In the genomic region with DNA sequence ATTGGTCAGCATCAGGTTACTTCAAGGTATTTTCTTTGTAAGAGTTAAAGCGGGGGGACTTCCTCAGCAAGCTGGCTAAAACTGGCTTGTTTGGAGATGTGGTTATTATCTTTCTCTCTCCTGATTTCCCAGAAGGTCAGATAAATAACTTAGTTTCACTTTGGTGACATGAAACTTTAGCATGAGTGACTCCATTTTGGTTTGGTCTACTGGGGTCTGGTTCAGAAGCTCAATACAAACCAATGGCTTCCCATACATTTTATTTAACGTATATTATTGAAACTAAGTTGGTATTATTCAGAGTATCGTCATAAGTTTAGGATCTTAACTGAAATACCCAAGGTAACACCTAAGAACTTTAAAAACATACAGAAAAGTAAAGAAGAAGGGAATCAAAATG, we compare ENCODE assay signal across 1 cellular context.
TF ChIP-seq lines count a peak whose summit lies in the region.

No MANE protein-coding gene starts in this region.

TF ChIP-seq in K562, 482 proteins besides CTCF, POLR2A, EP300 and RAD21 (continued from another document and continues in another):
- TF ChIP-seq CREB5 (CRISPR knock-in tag; IDR thresholded peaks at IDR 0.05) (peak; percentile 87), CHD1 (IDR thresholded peaks at IDR 0.05; ENCODE audit: low read length) (no peak), FOXJ2 (tag; IDR thresholded peaks at IDR 0.05) (no peak), ZNF224 (CRISPR knock-in tag; IDR thresholded peaks at IDR 0.05) (no peak), PCBP1 (IDR thresholded peaks at IDR 0.05; ENCODE audit: low read depth, low read length, poor library complexity, severe bottlenecking) (no peak), PYGO2 (tag; IDR thresholded peaks at IDR 0.05) (peak; percentile 96), EP400 (IDR thresholded peaks at IDR 0.05) (no peak), ZNF384 (IDR thresholded peaks at IDR 0.05; ENCODE audit: low read depth, low read length) (no peak), SRF (CRISPR knock-in tag; IDR thresholded peaks at IDR 0.05) (peak in 1 of 2 experiments; percentile 57; a peak in 1 of 4 replicates), EHMT2 (IDR thresholded peaks at IDR 0.05) (no peak), CHCHD3 (CRISPR knock-in tag; IDR thresholded peaks at IDR 0.05) (no peak), MYNN (IDR thresholded peaks at IDR 0.05) (no peak), MYNN (CRISPR knock-in tag; IDR thresholded peaks at IDR 0.05) (no peak), HDAC3 (IDR thresholded peaks at IDR 0.05; ENCODE audit: borderline replicate concordance, partially characterized antibody) (no peak), ATF1 (CRISPR knock-in tag; IDR thresholded peaks at IDR 0.05) (no peak), ATF1 (tag; IDR thresholded peaks at IDR 0.05) (peak; percentile 60), ID3 (CRISPR knock-in tag; IDR thresholded peaks at IDR 0.05) (peak; percentile 82), ID3 (tag; IDR thresholded peaks at IDR 0.05) (peak; percentile 99), HINFP (tag; conservative IDR thresholded peaks at IDR 0.05; ENCODE audit: low read depth) (peak; percentile 88), TARDBP (IDR thresholded peaks at IDR 0.05) (no peak), SLC30A9 (CRISPR knock-in tag; IDR thresholded peaks at IDR 0.05) (0 out of 2 replicates have a peak, but pooled peaks have one; percentile 64), ZNF165 (CRISPR knock-in tag; IDR thresholded peaks at IDR 0.05; ENCODE audit: borderline replicate concordance) (0 out of 2 replicates have a peak, but pooled peaks have one; percentile 25), RCOR1 (IDR thresholded peaks at IDR 0.05; ENCODE audit: borderline replicate concordance in 1 of 2, low read depth in 2 of 2, low read length in 2 of 2) (no peak), POLR3G (IDR thresholded peaks at IDR 0.05; ENCODE audit: extremely low read depth, insufficient read length, insufficient replicate concordance) (no peak), SMAD1 (IDR thresholded peaks at IDR 0.05; ENCODE audit: low read depth, low read length, partially characterized antibody) (no peak), ETV6 (IDR thresholded peaks at IDR 0.05; ENCODE audit: borderline replicate concordance in 1 of 2, low read depth in 2 of 2, low read length in 1 of 2) (no peak), ETV6 (CRISPR knock-in tag; IDR thresholded peaks at IDR 0.05; ENCODE audit: borderline replicate concordance) (no peak), KAT8 (IDR thresholded peaks at IDR 0.05; ENCODE audit: low read depth) (no peak), ZNF780A (CRISPR knock-in tag; IDR thresholded peaks at IDR 0.05) (0 out of 2 replicates have a peak, but pooled peaks have one; percentile 30)
- TF ChIP-seq, protein P1, sequence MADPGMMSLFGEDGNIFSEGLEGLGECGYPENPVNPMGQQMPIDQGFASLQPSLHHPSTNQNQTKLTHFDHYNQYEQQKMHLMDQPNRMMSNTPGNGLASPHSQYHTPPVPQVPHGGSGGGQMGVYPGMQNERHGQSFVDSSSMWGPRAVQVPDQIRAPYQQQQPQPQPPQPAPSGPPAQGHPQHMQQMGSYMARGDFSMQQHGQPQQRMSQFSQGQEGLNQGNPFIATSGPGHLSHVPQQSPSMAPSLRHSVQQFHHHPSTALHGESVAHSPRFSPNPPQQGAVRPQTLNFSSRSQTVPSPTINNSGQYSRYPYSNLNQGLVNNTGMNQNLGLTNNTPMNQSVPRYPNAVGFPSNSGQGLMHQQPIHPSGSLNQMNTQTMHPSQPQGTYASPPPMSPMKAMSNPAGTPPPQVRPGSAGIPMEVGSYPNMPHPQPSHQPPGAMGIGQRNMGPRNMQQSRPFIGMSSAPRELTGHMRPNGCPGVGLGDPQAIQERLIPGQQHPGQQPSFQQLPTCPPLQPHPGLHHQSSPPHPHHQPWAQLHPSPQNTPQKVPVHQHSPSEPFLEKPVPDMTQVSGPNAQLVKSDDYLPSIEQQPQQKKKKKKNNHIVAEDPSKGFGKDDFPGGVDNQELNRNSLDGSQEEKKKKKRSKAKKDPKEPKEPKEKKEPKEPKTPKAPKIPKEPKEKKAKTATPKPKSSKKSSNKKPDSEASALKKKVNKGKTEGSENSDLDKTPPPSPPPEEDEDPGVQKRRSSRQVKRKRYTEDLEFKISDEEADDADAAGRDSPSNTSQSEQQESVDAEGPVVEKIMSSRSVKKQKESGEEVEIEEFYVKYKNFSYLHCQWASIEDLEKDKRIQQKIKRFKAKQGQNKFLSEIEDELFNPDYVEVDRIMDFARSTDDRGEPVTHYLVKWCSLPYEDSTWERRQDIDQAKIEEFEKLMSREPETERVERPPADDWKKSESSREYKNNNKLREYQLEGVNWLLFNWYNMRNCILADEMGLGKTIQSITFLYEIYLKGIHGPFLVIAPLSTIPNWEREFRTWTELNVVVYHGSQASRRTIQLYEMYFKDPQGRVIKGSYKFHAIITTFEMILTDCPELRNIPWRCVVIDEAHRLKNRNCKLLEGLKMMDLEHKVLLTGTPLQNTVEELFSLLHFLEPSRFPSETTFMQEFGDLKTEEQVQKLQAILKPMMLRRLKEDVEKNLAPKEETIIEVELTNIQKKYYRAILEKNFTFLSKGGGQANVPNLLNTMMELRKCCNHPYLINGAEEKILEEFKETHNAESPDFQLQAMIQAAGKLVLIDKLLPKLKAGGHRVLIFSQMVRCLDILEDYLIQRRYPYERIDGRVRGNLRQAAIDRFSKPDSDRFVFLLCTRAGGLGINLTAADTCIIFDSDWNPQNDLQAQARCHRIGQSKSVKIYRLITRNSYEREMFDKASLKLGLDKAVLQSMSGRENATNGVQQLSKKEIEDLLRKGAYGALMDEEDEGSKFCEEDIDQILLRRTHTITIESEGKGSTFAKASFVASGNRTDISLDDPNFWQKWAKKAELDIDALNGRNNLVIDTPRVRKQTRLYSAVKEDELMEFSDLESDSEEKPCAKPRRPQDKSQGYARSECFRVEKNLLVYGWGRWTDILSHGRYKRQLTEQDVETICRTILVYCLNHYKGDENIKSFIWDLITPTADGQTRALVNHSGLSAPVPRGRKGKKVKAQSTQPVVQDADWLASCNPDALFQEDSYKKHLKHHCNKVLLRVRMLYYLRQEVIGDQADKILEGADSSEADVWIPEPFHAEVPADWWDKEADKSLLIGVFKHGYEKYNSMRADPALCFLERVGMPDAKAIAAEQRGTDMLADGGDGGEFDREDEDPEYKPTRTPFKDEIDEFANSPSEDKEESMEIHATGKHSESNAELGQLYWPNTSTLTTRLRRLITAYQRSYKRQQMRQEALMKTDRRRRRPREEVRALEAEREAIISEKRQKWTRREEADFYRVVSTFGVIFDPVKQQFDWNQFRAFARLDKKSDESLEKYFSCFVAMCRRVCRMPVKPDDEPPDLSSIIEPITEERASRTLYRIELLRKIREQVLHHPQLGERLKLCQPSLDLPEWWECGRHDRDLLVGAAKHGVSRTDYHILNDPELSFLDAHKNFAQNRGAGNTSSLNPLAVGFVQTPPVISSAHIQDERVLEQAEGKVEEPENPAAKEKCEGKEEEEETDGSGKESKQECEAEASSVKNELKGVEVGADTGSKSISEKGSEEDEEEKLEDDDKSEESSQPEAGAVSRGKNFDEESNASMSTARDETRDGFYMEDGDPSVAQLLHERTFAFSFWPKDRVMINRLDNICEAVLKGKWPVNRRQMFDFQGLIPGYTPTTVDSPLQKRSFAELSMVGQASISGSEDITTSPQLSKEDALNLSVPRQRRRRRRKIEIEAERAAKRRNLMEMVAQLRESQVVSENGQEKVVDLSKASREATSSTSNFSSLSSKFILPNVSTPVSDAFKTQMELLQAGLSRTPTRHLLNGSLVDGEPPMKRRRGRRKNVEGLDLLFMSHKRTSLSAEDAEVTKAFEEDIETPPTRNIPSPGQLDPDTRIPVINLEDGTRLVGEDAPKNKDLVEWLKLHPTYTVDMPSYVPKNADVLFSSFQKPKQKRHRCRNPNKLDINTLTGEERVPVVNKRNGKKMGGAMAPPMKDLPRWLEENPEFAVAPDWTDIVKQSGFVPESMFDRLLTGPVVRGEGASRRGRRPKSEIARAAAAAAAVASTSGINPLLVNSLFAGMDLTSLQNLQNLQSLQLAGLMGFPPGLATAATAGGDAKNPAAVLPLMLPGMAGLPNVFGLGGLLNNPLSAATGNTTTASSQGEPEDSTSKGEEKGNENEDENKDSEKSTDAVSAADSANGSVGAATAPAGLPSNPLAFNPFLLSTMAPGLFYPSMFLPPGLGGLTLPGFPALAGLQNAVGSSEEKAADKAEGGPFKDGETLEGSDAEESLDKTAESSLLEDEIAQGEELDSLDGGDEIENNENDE (IDR thresholded peaks at IDR 0.05; ENCODE audit: low read depth, low read length), result no peak
- TF ChIP-seq, protein P2, sequence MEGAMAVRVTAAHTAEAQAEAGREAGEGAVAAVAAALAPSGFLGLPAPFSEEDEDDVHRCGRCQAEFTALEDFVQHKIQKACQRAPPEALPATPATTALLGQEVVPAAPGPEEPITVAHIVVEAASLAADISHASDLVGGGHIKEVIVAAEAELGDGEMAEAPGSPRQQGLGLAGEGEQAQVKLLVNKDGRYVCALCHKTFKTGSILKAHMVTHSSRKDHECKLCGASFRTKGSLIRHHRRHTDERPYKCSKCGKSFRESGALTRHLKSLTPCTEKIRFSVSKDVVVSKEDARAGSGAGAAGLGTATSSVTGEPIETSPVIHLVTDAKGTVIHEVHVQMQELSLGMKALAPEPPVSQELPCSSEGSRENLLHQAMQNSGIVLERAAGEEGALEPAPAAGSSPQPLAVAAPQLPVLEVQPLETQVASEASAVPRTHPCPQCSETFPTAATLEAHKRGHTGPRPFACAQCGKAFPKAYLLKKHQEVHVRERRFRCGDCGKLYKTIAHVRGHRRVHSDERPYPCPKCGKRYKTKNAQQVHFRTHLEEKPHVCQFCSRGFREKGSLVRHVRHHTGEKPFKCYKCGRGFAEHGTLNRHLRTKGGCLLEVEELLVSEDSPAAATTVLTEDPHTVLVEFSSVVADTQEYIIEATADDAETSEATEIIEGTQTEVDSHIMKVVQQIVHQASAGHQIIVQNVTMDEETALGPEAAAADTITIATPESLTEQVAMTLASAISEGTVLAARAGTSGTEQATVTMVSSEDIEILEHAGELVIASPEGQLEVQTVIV (CRISPR knock-in tag; IDR thresholded peaks at IDR 0.05; ENCODE audit: borderline replicate concordance), result peak; percentile 62; the same call in 1 of the 2 replicates
- TF ChIP-seq, protein P3, sequence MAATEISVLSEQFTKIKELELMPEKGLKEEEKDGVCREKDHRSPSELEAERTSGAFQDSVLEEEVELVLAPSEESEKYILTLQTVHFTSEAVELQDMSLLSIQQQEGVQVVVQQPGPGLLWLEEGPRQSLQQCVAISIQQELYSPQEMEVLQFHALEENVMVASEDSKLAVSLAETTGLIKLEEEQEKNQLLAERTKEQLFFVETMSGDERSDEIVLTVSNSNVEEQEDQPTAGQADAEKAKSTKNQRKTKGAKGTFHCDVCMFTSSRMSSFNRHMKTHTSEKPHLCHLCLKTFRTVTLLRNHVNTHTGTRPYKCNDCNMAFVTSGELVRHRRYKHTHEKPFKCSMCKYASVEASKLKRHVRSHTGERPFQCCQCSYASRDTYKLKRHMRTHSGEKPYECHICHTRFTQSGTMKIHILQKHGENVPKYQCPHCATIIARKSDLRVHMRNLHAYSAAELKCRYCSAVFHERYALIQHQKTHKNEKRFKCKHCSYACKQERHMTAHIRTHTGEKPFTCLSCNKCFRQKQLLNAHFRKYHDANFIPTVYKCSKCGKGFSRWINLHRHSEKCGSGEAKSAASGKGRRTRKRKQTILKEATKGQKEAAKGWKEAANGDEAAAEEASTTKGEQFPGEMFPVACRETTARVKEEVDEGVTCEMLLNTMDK (IDR thresholded peaks at IDR 0.05; ENCODE audit: borderline replicate concordance, insufficient read depth, low read depth, low read length, poor library complexity, severe bottlenecking), result no peak
- TF ChIP-seq, protein P4, sequence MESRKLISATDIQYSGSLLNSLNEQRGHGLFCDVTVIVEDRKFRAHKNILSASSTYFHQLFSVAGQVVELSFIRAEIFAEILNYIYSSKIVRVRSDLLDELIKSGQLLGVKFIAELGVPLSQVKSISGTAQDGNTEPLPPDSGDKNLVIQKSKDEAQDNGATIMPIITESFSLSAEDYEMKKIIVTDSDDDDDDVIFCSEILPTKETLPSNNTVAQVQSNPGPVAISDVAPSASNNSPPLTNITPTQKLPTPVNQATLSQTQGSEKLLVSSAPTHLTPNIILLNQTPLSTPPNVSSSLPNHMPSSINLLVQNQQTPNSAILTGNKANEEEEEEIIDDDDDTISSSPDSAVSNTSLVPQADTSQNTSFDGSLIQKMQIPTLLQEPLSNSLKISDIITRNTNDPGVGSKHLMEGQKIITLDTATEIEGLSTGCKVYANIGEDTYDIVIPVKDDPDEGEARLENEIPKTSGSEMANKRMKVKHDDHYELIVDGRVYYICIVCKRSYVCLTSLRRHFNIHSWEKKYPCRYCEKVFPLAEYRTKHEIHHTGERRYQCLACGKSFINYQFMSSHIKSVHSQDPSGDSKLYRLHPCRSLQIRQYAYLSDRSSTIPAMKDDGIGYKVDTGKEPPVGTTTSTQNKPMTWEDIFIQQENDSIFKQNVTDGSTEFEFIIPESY (CRISPR knock-in tag; IDR thresholded peaks at IDR 0.05), result no peak
- TF ChIP-seq, protein P5, sequence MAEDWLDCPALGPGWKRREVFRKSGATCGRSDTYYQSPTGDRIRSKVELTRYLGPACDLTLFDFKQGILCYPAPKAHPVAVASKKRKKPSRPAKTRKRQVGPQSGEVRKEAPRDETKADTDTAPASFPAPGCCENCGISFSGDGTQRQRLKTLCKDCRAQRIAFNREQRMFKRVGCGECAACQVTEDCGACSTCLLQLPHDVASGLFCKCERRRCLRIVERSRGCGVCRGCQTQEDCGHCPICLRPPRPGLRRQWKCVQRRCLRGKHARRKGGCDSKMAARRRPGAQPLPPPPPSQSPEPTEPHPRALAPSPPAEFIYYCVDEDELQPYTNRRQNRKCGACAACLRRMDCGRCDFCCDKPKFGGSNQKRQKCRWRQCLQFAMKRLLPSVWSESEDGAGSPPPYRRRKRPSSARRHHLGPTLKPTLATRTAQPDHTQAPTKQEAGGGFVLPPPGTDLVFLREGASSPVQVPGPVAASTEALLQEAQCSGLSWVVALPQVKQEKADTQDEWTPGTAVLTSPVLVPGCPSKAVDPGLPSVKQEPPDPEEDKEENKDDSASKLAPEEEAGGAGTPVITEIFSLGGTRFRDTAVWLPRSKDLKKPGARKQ (CRISPR knock-in tag; IDR thresholded peaks at IDR 0.05), result peak; percentile 88
